ENCODE assay signal across 8 cellular contexts in genomic region chr11:94400839-94401772, GRCh38. TPM values are rescaled to one million over a fixed set of nuclear protein-coding genes. Genes with fewer than 3 reads are reported as not detected.
A peak's percentile ranks its signal among the peaks of the same experiment; 100 is the strongest.
DNase-seq lines count a peak whose midpoint lies in the region; ATAC-seq and TF ChIP-seq lines count a peak whose summit lies in the region.

TSS of gene GPR83 (minus strand) at chr11:94401419. CDS start at chr11:94401247, 172 bp downstream.

- H3K9me3 ChIP-seq in trophoblast cell (ENCODE audit: insufficient read depth, low read depth, low read length), result peaks cover 1% of the 10 kb centered on the region
- no peaks in the 10 kb centered on the region for H3K9me3 ChIP-seq in prostate gland

- H3K4me1 ChIP-seq in foreskin keratinocyte, result no peaks in the 10 kb centered on the region
- H3K4me1 ChIP-seq in trophoblast cell (ENCODE audit: control insufficient read depth in 1 of 2, insufficient read depth in 2 of 2, low read length in 2 of 2), result peaks cover 5 to 10% of the 10 kb centered on the region in 2 experiments
- H3K4me1 ChIP-seq in prostate gland (replicated peaks), result peaks cover 4% of the 10 kb centered on the region

- no peak within 1 kb of the TSS for H2BK5ac ChIP-seq in trophoblast cell (ENCODE audit: low read depth, low read length, poor library complexity)

- peak; percentile 64 for ATAC-seq in foreskin keratinocyte
- ATAC-seq in HG03432 (IDR thresholded peaks at IDR 0.05; ENCODE audit: unreplicated experiment), result no peak
- no peak for ATAC-seq in GM19351 (IDR thresholded peaks at IDR 0.05; ENCODE audit: unreplicated experiment)

- intact Hi-C loops in prostate gland (cut with DNase I), result no loop called here

- H3K27me3 ChIP-seq in foreskin keratinocyte (peaks cover 62% of the 10 kb centered on the region), trophoblast cell (ENCODE audit: insufficient read depth, low read length) (peaks cover 26% of the 10 kb centered on the region), prostate gland (replicated peaks; ENCODE audit: insufficient read depth) (peaks cover 10% of the 10 kb centered on the region)

- no peak within 1 kb of the TSS for H2BK120ac ChIP-seq in trophoblast cell (ENCODE audit: insufficient read depth, low read length, poor library complexity)

- H2AFZ ChIP-seq in trophoblast cell (ENCODE audit: insufficient read depth, low read length, poor library complexity), result peak within 1 kb of the TSS; percentile 44

- H3K4me2 ChIP-seq in trophoblast cell (ENCODE audit: low read length), result peak within 1 kb of the TSS; percentile 85

- H3K79me1 ChIP-seq in trophoblast cell (ENCODE audit: low read length), result no peaks in the 10 kb centered on the region

- in situ Hi-C loops in G401 (cut with HindIII; ENCODE audit: low sequenced_read_pairs), result no loop called here

- no peak within 1 kb of the TSS for H4K12ac ChIP-seq in trophoblast cell (ENCODE audit: low read depth, low read length)

- H3K4ac ChIP-seq in trophoblast cell (ENCODE audit: low read depth, low read length), result no peak within 1 kb of the TSS

- H3K27ac ChIP-seq in foreskin keratinocyte (no peak within 1 kb of the TSS), trophoblast cell (ENCODE audit: low read depth, low read length) (no peak within 1 kb of the TSS), prostate gland (no peak within 1 kb of the TSS)

- H2AK5ac ChIP-seq in trophoblast cell (ENCODE audit: low read length), result no peak within 1 kb of the TSS

- no CpG with 5 or more reads among the region's 73 CpGs for WGBS in trophoblast cell (ENCODE audit: extremely low coverage, insufficient coverage, insufficient read length)
- 3% methylated on average over 50 of the region's 73 CpGs for WGBS in prostate gland

- H2BK12ac ChIP-seq in trophoblast cell (ENCODE audit: low read length), result no peak within 1 kb of the TSS

- H3K36me3 ChIP-seq in trophoblast cell (ENCODE audit: control insufficient read depth in 1 of 2, insufficient read depth in 2 of 2, low read length in 2 of 2) (no peaks in the 10 kb centered on the region), prostate gland (no peaks in the 10 kb centered on the region)

- H3K14ac ChIP-seq in trophoblast cell (ENCODE audit: low read length), result no peak within 1 kb of the TSS

- H3K79me2 ChIP-seq in trophoblast cell (ENCODE audit: control insufficient read depth, insufficient read depth, low read length, poor library complexity), result no peaks in the 10 kb centered on the region

- no peak within 1 kb of the TSS for H4K91ac ChIP-seq in trophoblast cell (ENCODE audit: low read depth, low read length)

- no peak within 1 kb of the TSS for H3K9ac ChIP-seq in trophoblast cell (ENCODE audit: low read length)

- no peak within 1 kb of the TSS for H3K18ac ChIP-seq in trophoblast cell (ENCODE audit: low read length)

- TF ChIP-seq CTCF in foreskin keratinocyte (conservative IDR thresholded peaks at IDR 0.05), result peak; percentile 12
- no peak for TF ChIP-seq CTCF in prostate gland (IDR thresholded peaks at IDR 0.05)

- no peak for TF ChIP-seq POLR2A in prostate gland (IDR thresholded peaks at IDR 0.05)

- H3K4me3 ChIP-seq in trophoblast cell (ENCODE audit: low read depth, low read length) (peak within 1 kb of the TSS; percentile 29), prostate gland (peak within 1 kb of the TSS in 1 of 2 donors; percentile 11)

- DNase-seq in G401 (ENCODE audit: low spot score), result peak; percentile 78
- DNase-seq in NCI-H748 (lab: John Stamatoyannopoulos, UW; ENCODE audit: unreplicated experiment), result peak; percentile 76
- DNase-seq in foreskin keratinocyte, result peak in 1 of 2 donors; percentile 15
- no peak for DNase-seq in trophoblast cell
- no peak for DNase-seq in prostate gland (ENCODE audit: low spot score)
- DNase-seq in GM19238 (ENCODE audit: insufficient read length, low spot score), result no peak

- no peak within 1 kb of the TSS for H4K8ac ChIP-seq in trophoblast cell (ENCODE audit: low read depth, low read length)

- H3K23ac ChIP-seq in trophoblast cell (ENCODE audit: low read length), result no peak within 1 kb of the TSS

RNA-seq across cellular contexts. Expression of gene GPR83, which starts in this region (rescaled TPM):
- not detected in 2 replicates for total RNA-seq in G401 (2014; rRNA removed; shearing (Covaris generic))
- total RNA-seq in foreskin keratinocyte, result not detected in 2 replicates
- not detected in 2 replicates for polyA plus RNA-seq in foreskin keratinocyte
- 0.18 and 0.19 TPM in 2 replicates for polyA plus RNA-seq in trophoblast cell (2013)
- not detected for total RNA-seq in prostate gland

Comparison
In these comparisons a context has a peak if more than half of its experiments do, and no peak if none do; other contexts are left out.
1. Peak in DNase-seq in G401; RNA of the gene not detected or under 1 TPM.
2. Peak in ATAC-seq in foreskin keratinocyte; RNA of the gene not detected or under 1 TPM.